8 cellular contexts compared by ENCODE assay signal in genomic region chr20:841568-842546, GRCh38. TPM values are rescaled to one million over a fixed set of nuclear protein-coding genes. Genes with fewer than 3 reads are reported as not detected.
A peak's percentile ranks its signal among the peaks of the same experiment; 100 is the strongest.
DNase-seq lines count a peak whose midpoint lies in the region; ATAC-seq and TF ChIP-seq lines count a peak whose summit lies in the region.

No MANE protein-coding gene starts in this region.

- BruUV-seq in mammary epithelial cell (replicated peaks; lab: Mats Ljungman, UMichigan) = no TSS peak

- no peak overlapping the region for H4K91ac ChIP-seq in H9 (ENCODE audit: insufficient read length, low read depth, low read length)

- H3K27ac ChIP-seq in 22Rv1 = peak overlapping the region; percentile 82
- no peak overlapping the region for H3K27ac ChIP-seq in H9 (ENCODE audit: insufficient read length, low read depth, low read length)
- peak overlapping the region; percentile 65 for H3K27ac ChIP-seq in mammary epithelial cell (ENCODE audit: insufficient read depth, low read depth, low read length)
- peak overlapping the region in 1 of 2 donors; percentile 57 for H3K27ac ChIP-seq in lung (ENCODE audit: low read depth in 1 of 2, low read length in 1 of 2)

- DNase-seq in H9 = peak; percentile 71
- DNase-seq in mammary epithelial cell = peak; percentile 67
- peak; percentile 71 for DNase-seq in lung (ENCODE audit: low spot score)
- no peak for DNase-seq in activated CD4-positive, alpha-beta T cell treated with anti-CD3 and anti-CD28 coated beads for 1 hour

- H2AFZ ChIP-seq in H9 (ENCODE audit: low read length) (no peak overlapping the region), mammary epithelial cell (ENCODE audit: low read depth, low read length) (peak overlapping the region; percentile 69)

- ATAC-seq in lung (ENCODE audit: insufficient read depth, low FRiP score) = no peak
- no peak for ATAC-seq in GM21526 (IDR thresholded peaks at IDR 0.05; ENCODE audit: low FRiP score, unreplicated experiment)
- ATAC-seq in HG02678 (IDR thresholded peaks at IDR 0.05; ENCODE audit: unreplicated experiment) = no peak
- no peak for ATAC-seq in GM18907 (IDR thresholded peaks at IDR 0.05; ENCODE audit: unreplicated experiment)

- no peak overlapping the region for H3K27ac Mint-ChIP-seq in H9

- in situ Hi-C loops in mammary epithelial cell (cut with MboI; ENCODE audit: low sequenced_read_pairs in 2 of 2) = no loop called here

- intact Hi-C loops in mammary epithelial cell (cut with micrococcal nuclease) = no loop called here

- H3K27me3 ChIP-seq in H9 (ENCODE audit: insufficient read depth, low read length) = no peaks in the 10 kb centered on the region; the same call in 1 of the 2 replicates
- no peaks in the 10 kb centered on the region for H3K27me3 ChIP-seq in mammary epithelial cell (ENCODE audit: insufficient read depth, low read length)
- no peaks in the 10 kb centered on the region for H3K27me3 ChIP-seq in lung (ENCODE audit: control insufficient read depth, insufficient read depth)

- H2BK15ac ChIP-seq in H9 (ENCODE audit: low read depth, low read length) = no peak overlapping the region

- peaks cover 0 to 2% (median 0%) of the 10 kb centered on the region in 3 experiments; a peak in 3 of 7 replicates for H3K36me3 Mint-ChIP-seq in H9 (ENCODE audit: insufficient read depth in 1 of 3, low read depth in 3 of 3)

- H3T11ph ChIP-seq in H9 (ENCODE audit: low read length) = no peak overlapping the region

- H4K20me1 ChIP-seq in H9 (ENCODE audit: control insufficient read depth, insufficient read depth, insufficient read length) (no peaks in the 10 kb centered on the region), mammary epithelial cell (ENCODE audit: insufficient read depth, low read length) (no peaks in the 10 kb centered on the region)

- TF ChIP-seq CTCF in 22Rv1 (IDR thresholded peaks at IDR 0.05) (no peak), H9 (conservative IDR thresholded peaks at IDR 0.05) (peak; percentile 42; the same call in 2 of the 3 replicates), mammary epithelial cell (conservative IDR thresholded peaks at IDR 0.05 in 1 of 2, IDR thresholded peaks at IDR 0.05 in 1 of 2; ENCODE audit: extremely low read depth in 1 of 2, insufficient read depth in 1 of 2, low read depth in 1 of 2, low read length in 2 of 2) (no peak), lung (IDR thresholded peaks at IDR 0.05; ENCODE audit: control extremely low read depth, extremely low read depth) (no peak)

- H3K4me2 ChIP-seq in H9 (ENCODE audit: insufficient read depth, insufficient read length, low read length) (peak overlapping the region; percentile 94), mammary epithelial cell (ENCODE audit: insufficient read depth, low read depth, low read length) (peak overlapping the region; percentile 97)

- H3K9me3 Mint-ChIP-seq in H9 = peaks cover 0 to 3% of the 10 kb centered on the region in 2 experiments; a peak in 2 of 5 replicates

- H2BK5ac ChIP-seq in H9 (ENCODE audit: insufficient read length, low read length) = no peak overlapping the region

- no CpG with 5 or more reads among the region's 62 CpGs for WGBS in H9 (ENCODE audit: extremely low coverage, insufficient read length, low lambda C conversion rate)
- 3% methylated on average over 20 of the region's 62 CpGs for WGBS in mammary epithelial cell (ENCODE audit: low coverage, missing lambda C conversion rate)
- WGBS in lung, 2 donors = 27 to 40% methylated on average over 47 to 62 of the region's 62 CpGs

- H3K4me3 ChIP-seq in mammary epithelial cell (replicated peaks in 1 of 3; ENCODE audit: insufficient read depth in 1 of 3, low read depth in 2 of 3, low read length in 3 of 3) (peak overlapping the region; percentile 70 to 91 (median 88)), lung (peak overlapping the region; percentile 18)

- H3K23me2 ChIP-seq in H9 (ENCODE audit: insufficient read length, low read depth, low read length, poor library complexity, severe bottlenecking) = peaks cover 28% of the 10 kb centered on the region

- no peak overlapping the region for H4K5ac ChIP-seq in H9 (ENCODE audit: insufficient read length, low read depth, low read length)

- H4K8ac ChIP-seq in H9 (replicated peaks; ENCODE audit: insufficient read length, low read depth, low read length) = no peak overlapping the region

- H3K23ac ChIP-seq in H9 (ENCODE audit: insufficient read length, low read depth, low read length) = no peak overlapping the region

- peaks cover 45% of the 10 kb centered on the region for H3K27me3 Mint-ChIP-seq in H9 (ENCODE audit: low read depth)

- H3K9me3 ChIP-seq in H9 (ENCODE audit: control insufficient read depth, low read depth, low read length) (no peaks in the 10 kb centered on the region), mammary epithelial cell (replicated peaks; ENCODE audit: insufficient read depth, low read length) (no peaks in the 10 kb centered on the region), lung (ENCODE audit: control insufficient read depth in 2 of 2, insufficient read depth in 1 of 2, low read length in 1 of 2) (no peaks in the 10 kb centered on the region)

- no peak overlapping the region for H3K56ac ChIP-seq in H9 (ENCODE audit: insufficient read length, low read depth, low read length)

- peaks cover 25 to 31% of the 10 kb centered on the region in 2 experiments for H3K4me1 Mint-ChIP-seq in H9

- no peaks in the 10 kb centered on the region; the same call in 1 of the 2 replicates for H3K4me1 ChIP-seq in H9 (ENCODE audit: insufficient read depth, low read length)
- H3K4me1 ChIP-seq in mammary epithelial cell (ENCODE audit: insufficient read depth, low read length) = peaks cover 47% of the 10 kb centered on the region
- peaks cover 3 to 22% of the 10 kb centered on the region in 2 donors for H3K4me1 ChIP-seq in lung (ENCODE audit: control insufficient read depth in 2 of 2, insufficient read depth in 2 of 2, low read length in 2 of 2)

- H3K79me1 ChIP-seq in H9 (ENCODE audit: insufficient read depth, low read depth, low read length, poor library complexity, severe bottlenecking) = no peaks in the 10 kb centered on the region

- H3K9ac ChIP-seq in H9 (ENCODE audit: extremely low read depth, insufficient read length, low read length) = peak overlapping the region; percentile 33
- peak overlapping the region; percentile 64 for H3K9ac ChIP-seq in mammary epithelial cell (ENCODE audit: insufficient read depth, low read length)

- no peak overlapping the region for H2BK120ac ChIP-seq in H9 (ENCODE audit: low read depth, low read length, poor library complexity, severe bottlenecking)

- H2BK20ac ChIP-seq in H9 (ENCODE audit: low read depth, low read length, poor library complexity, severe bottlenecking) = no peak overlapping the region

- H3K4ac ChIP-seq in H9 (ENCODE audit: low read depth, low read length) = no peak overlapping the region

- H3K18ac ChIP-seq in H9 (ENCODE audit: insufficient read length, low read depth, low read length) = no peak overlapping the region

- CTCF ChIA-PET in mammary epithelial cell (lab: Charles Lee; ENCODE audit: low non-redundant PET) = no interaction called here

- H2BK12ac ChIP-seq in H9 (ENCODE audit: insufficient read length, low read depth, low read length) = no peak overlapping the region

- H3K4me3 Mint-ChIP-seq in H9 = peak overlapping the region; percentile 76 to 86

- dilution Hi-C loops in mammary epithelial cell (cut with HindIII; ENCODE audit: low sequenced_read_pairs) = no loop called here

- H2AK5ac ChIP-seq in H9 (ENCODE audit: insufficient read length, low read length) = no peak overlapping the region

- H3K36me3 ChIP-seq in mammary epithelial cell (ENCODE audit: insufficient read depth, low read length) (peaks cover 2% of the 10 kb centered on the region), lung (ENCODE audit: control insufficient read depth in 2 of 2, insufficient read depth in 2 of 2, low read length in 2 of 2) (peaks cover 0 to 8% of the 10 kb centered on the region in 2 donors)

- H3K79me2 ChIP-seq in H9 (ENCODE audit: insufficient read depth, low read length) = no peaks in the 10 kb centered on the region
- H3K79me2 ChIP-seq in mammary epithelial cell (ENCODE audit: insufficient read depth, low read length) = peaks cover 95% of the 10 kb centered on the region

- H3K14ac ChIP-seq in H9 (ENCODE audit: insufficient read depth, low read length) = no peak overlapping the region

RNA-seq across cellular contexts. Expression of gene FAM110A, which starts 8.3 kb away (rescaled TPM):
- total RNA-seq in H9 (2021) (10.3 and 11.5 TPM in 2 replicates), mammary epithelial cell (10 to 100 TPM in 1 of 2 donors, 1 to 10 TPM in 1; 6.5 to 23.0 TPM), lung (10 to 100 TPM in 1 of 2 donors, 1 to 10 TPM in 1; 8.6 to 17.9 TPM)
- polyA plus RNA-seq in mammary epithelial cell (14.9 TPM), lung (10 to 100 TPM; 11.9 to 13.4 TPM)
- 7.6 TPM for polyA minus RNA-seq in mammary epithelial cell
